32 cellular contexts compared by ENCODE assay signal in genomic region chr2:109017017-109017416, GRCh38. TPM values are rescaled to one million over a fixed set of nuclear protein-coding genes. Genes with fewer than 3 reads are reported as not detected.
"Had no signal": no experiment of that assay in that cellular context is flagged by ENCODE, and none has a peak within 500 bp of the region (broad histone marks: within the 10 kb centered on the region; RNA-seq: fewer than 3 reads in every experiment).

No MANE protein-coding gene starts in this region.

- H3K9me3 Mint-ChIP-seq: central memory CD8-positive, alpha-beta T cell; dendritic cell treated with granulocyte-macrophage colony-stimulating factor and Interleukin-4, amounts not matched to agents 40 ng/mL and 50 ng/mL, for 4 days; endodermal cell; memory B cell; mesothelial cell of epicardium; natural killer cell; stimulated activated naive B cell treated with anti-CD40 and anti-IgM and Interleukin-4, amounts not matched to agents 10 μg/mL and 1 μg/mL and 100 μg/mL, for 72 hours; stimulated activated naive CD8-positive, alpha-beta T cell treated with anti-CD3 and anti-CD28 coated beads, Interleukin-15, amount 100 ng/mL, for 72 hours had no signal

- H3K4me1 ChIP-seq: colonic mucosa, gastrocnemius medialis, parathyroid adenoma, sigmoid colon, upper lobe of right lung, uterus had no signal

- H3K9ac ChIP-seq: parathyroid adenoma had no signal

- H3K36me3 ChIP-seq: colonic mucosa, gastrocnemius medialis, heart left ventricle, neutrophil, sigmoid colon, suprapubic skin, transverse colon, upper lobe of right lung, uterus had no signal

- ATAC-seq: esophagus mucosa; gastrocnemius medialis; heart left ventricle; left ventricle myocardium superior; natural killer cell; stimulated activated naive B cell treated with anti-CD40 and anti-IgM and Interleukin-4, amounts not matched to agents 10 μg/mL and 1 μg/mL and 100 μg/mL, for 72 hours; stimulated activated naive CD8-positive, alpha-beta T cell treated with anti-CD3 and anti-CD28 coated beads, Interleukin-15, amount 100 ng/mL, for 72 hours; upper lobe of right lung had no signal

- H3K27me3 ChIP-seq: colonic mucosa, gastrocnemius medialis, hepatocyte, neutrophil, sigmoid colon, transverse colon, upper lobe of right lung, uterus had no signal

- H3K4me2 ChIP-seq: hepatocyte had no signal

- H3K27me3 Mint-ChIP-seq: dendritic cell treated with granulocyte-macrophage colony-stimulating factor and Interleukin-4, amounts not matched to agents 40 ng/mL and 50 ng/mL, for 4 days; stimulated activated naive CD8-positive, alpha-beta T cell treated with anti-CD3 and anti-CD28 coated beads, Interleukin-15, amount 100 ng/mL, for 72 hours had no signal

- DNase-seq: colonic mucosa; effector CD8-positive, alpha-beta T cell; foreskin fibroblast; gastrocnemius medialis; heart left ventricle; left cardiac atrium; left ventricle myocardium superior; natural killer cell; sigmoid colon; stimulated activated CD4-positive, alpha-beta T cell treated with anti-CD3 and anti-CD28 coated beads, Interleukin-15, amount 100 ng/mL, for 24 hours; stimulated activated CD4-positive, alpha-beta T cell treated with anti-CD3 and anti-CD28 coated beads, Interleukin-2, amount 100 ng/mL, for 48 hours; stimulated activated naive B cell treated with anti-CD40 and anti-IgM and Interleukin-4, amounts not matched to agents 10 μg/mL and 1 μg/mL and 100 μg/mL, for 72 hours; stimulated activated naive CD8-positive, alpha-beta T cell treated with anti-CD3 and anti-CD28 coated beads, Interleukin-15, amount 100 ng/mL, for 72 hours; transverse colon; upper lobe of right lung; uterus had no signal

- H3K9me3 ChIP-seq: colonic mucosa, gastrocnemius medialis, heart left ventricle, neutrophil, sigmoid colon, suprapubic skin, transverse colon, upper lobe of right lung, uterus had no signal

- H3K4me1 Mint-ChIP-seq: memory B cell; stimulated activated naive B cell treated with anti-CD40 and anti-IgM and Interleukin-4, amounts not matched to agents 10 μg/mL and 1 μg/mL and 100 μg/mL, for 72 hours had no signal

- H3K4me3 Mint-ChIP-seq: central memory CD8-positive, alpha-beta T cell; dendritic cell treated with granulocyte-macrophage colony-stimulating factor and Interleukin-4, amounts not matched to agents 40 ng/mL and 50 ng/mL, for 4 days; endodermal cell; memory B cell; mesothelial cell of epicardium; natural killer cell; stimulated activated naive B cell treated with anti-CD40 and anti-IgM and Interleukin-4, amounts not matched to agents 10 μg/mL and 1 μg/mL and 100 μg/mL, for 72 hours; stimulated activated naive CD8-positive, alpha-beta T cell treated with anti-CD3 and anti-CD28 coated beads, Interleukin-15, amount 100 ng/mL, for 72 hours had no signal

- H3K27ac ChIP-seq: colonic mucosa, epithelial cell of prostate, gastrocnemius medialis, heart left ventricle, hepatocyte, neutrophil, parathyroid adenoma, sigmoid colon, skin epidermis, suprapubic skin, transverse colon, upper lobe of right lung, uterus had no signal

- H2AFZ ChIP-seq: hepatocyte, parathyroid adenoma had no signal

- H3K36me3 Mint-ChIP-seq: memory B cell; mesothelial cell of epicardium; natural killer cell; stimulated activated naive B cell treated with anti-CD40 and anti-IgM and Interleukin-4, amounts not matched to agents 10 μg/mL and 1 μg/mL and 100 μg/mL, for 72 hours had no signal

- H3K27ac Mint-ChIP-seq: dendritic cell treated with granulocyte-macrophage colony-stimulating factor and Interleukin-4, amounts not matched to agents 40 ng/mL and 50 ng/mL, for 4 days; endodermal cell; memory B cell; mesothelial cell of epicardium; natural killer cell; progenitor cell of endocrine pancreas; stimulated activated naive B cell treated with anti-CD40 and anti-IgM and Interleukin-4, amounts not matched to agents 10 μg/mL and 1 μg/mL and 100 μg/mL, for 72 hours had no signal

- H3K79me2 ChIP-seq: hepatocyte, parathyroid adenoma had no signal

- H3K4me3 ChIP-seq: colonic mucosa, gastrocnemius medialis, heart left ventricle, hepatocyte, lung, sigmoid colon, skin epidermis, suprapubic skin, transverse colon, upper lobe of right lung, uterus had no signal

RNA-seq across cellular contexts. Expression of gene EDAR, which starts 28.0 kb away (rescaled TPM):
- total RNA-seq: chondrocyte, endodermal cell, gastrocnemius medialis, left ventricle myocardium superior, omental fat pad, sigmoid colon had no signal
